Comparison of ENCODE assay signal across 25 cellular contexts in genomic region chr2:234626566-234627130, GRCh38.
"Had no signal": no experiment of that assay in that cellular context is flagged by ENCODE, and none has a peak within 500 bp of the region (broad histone marks: within the 10 kb centered on the region; RNA-seq: fewer than 3 reads in every experiment).

No MANE protein-coding gene starts in this region.

- H3K27me3 ChIP-seq: SJSA1 had no signal

- H3K27ac ChIP-seq: KMS-11, SJSA1, SK-N-MC had no signal

- ATAC-seq: HepG2, K562 had no signal

- H3K9ac ChIP-seq: KMS-11 had no signal

- H3K36me3 ChIP-seq: SJSA1 had no signal

- FAIRE-seq: HepG2, K562, RCC 7860 had no signal

- H3K4me2 ChIP-seq: KMS-11 had no signal

- DNase-seq: IMR-90, Kasumi-1, MV-4-11, NCI-H1048, NCI-H1105, NCI-H1417, NCI-H1436 treated with DMSO at 0.1 percent for 48 hours, NCI-H187, NCI-H2029, NCI-H2081 treated with DMSO at 0.1 percent for 48 hours, NCI-H2171, NCI-H226, NCI-H446, NCI-H510A, NCI-H524 treated with DMSO at 0.1 percent for 48 hours, NCI-H69, Right ventricle myocardium superior, RPMI8226, SIG-M5 had no signal

- H3K9me3 ChIP-seq: SJSA1 had no signal

- H3K4me3 ChIP-seq: K562, SJSA1, SK-N-MC had no signal
